In the genomic region with DNA sequence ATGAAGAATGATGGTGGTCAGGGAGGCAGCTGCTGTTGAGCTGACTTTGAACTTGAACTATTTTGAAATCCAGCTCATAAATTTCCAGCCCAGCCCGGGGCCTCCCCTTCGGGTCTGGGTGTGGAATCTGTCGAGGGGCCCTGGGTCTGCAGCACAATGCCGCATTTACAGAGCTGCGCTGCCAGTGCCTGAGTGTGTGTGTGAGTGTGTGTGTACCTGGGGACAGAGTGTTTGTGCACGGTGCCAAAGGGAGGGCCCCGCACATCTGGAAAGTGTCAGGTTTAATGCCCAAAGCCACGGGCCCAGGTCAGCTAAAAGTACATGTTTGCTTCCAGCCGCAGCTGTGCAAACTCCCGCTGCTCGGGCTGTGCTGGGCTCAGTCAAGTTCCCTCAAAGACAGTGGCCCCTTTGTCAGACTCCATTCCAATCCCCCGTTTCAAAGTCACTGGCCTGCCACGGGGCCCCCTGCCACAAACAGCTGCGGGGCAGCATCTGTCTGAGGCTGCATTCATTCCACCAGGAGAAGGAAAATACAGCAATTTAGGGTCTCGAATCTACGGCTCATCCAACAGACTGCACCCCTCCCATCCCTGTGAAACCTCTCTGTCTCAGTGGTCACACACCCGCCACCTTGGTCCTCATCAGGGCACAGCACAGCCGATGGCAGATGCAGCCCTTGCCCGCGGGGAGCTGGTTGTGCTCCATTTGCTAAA, we compare ENCODE assay signal across 1 cellular context.
TF ChIP-seq lines count a peak whose summit lies in the region.

No MANE protein-coding gene starts in this region.

TF ChIP-seq in HepG2, 621 proteins besides CTCF, POLR2A, EP300 and RAD21 (continued from another document and continues in another):
- TF ChIP-seq, protein P1, sequence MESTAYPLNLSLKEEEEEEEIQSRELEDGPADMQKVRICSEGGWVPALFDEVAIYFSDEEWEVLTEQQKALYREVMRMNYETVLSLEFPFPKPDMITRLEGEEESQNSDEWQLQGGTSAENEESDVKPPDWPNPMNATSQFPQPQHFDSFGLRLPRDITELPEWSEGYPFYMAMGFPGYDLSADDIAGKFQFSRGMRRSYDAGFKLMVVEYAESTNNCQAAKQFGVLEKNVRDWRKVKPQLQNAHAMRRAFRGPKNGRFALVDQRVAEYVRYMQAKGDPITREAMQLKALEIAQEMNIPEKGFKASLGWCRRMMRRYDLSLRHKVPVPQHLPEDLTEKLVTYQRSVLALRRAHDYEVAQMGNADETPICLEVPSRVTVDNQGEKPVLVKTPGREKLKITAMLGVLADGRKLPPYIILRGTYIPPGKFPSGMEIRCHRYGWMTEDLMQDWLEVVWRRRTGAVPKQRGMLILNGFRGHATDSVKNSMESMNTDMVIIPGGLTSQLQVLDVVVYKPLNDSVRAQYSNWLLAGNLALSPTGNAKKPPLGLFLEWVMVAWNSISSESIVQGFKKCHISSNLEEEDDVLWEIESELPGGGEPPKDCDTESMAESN (CRISPR knock-in tag; conservative IDR thresholded peaks at IDR 0.05): peak; percentile 76
- TF ChIP-seq ZNF75D (CRISPR knock-in tag; IDR thresholded peaks at IDR 0.05; ENCODE audit: borderline replicate concordance) (no peak), ZNF230 (CRISPR knock-in tag; IDR thresholded peaks at IDR 0.05) (no peak), RARA (CRISPR knock-in tag; IDR thresholded peaks at IDR 0.05) (peak; percentile 77), ZNF484 (CRISPR knock-in tag; IDR thresholded peaks at IDR 0.05; ENCODE audit: borderline replicate concordance, low read depth) (no peak), ZSCAN25 (CRISPR knock-in tag; IDR thresholded peaks at IDR 0.05) (peak; percentile 10; the same call in 1 of the 2 replicates), ZNF652 (CRISPR knock-in tag; IDR thresholded peaks at IDR 0.05; ENCODE audit: borderline replicate concordance, low read depth) (no peak), TEAD2 (CRISPR knock-in tag; IDR thresholded peaks at IDR 0.05) (no peak), HOXA3 (CRISPR knock-in tag; IDR thresholded peaks at IDR 0.05) (peak; percentile 75), ZNF891 (CRISPR knock-in tag; IDR thresholded peaks at IDR 0.05) (no peak; the same call in 1 of the 2 replicates), ZNF329 (CRISPR knock-in tag; IDR thresholded peaks at IDR 0.05; ENCODE audit: low read depth) (no peak), MATR3 (CRISPR knock-in tag; IDR thresholded peaks at IDR 0.05) (no peak), MAFK (conservative IDR thresholded peaks at IDR 0.05 in 1 of 2, IDR thresholded peaks at IDR 0.05 in 1 of 2; ENCODE audit: low read length in 2 of 2) (no peak), SIN3A (IDR thresholded peaks at IDR 0.05; ENCODE audit: borderline replicate concordance, low read depth, low read length) (peak; percentile 45; the same call in 1 of the 2 replicates), GATA4 (IDR thresholded peaks at IDR 0.05; ENCODE audit: borderline replicate concordance, low read depth) (no peak), KDM4B (CRISPR knock-in tag; IDR thresholded peaks at IDR 0.05) (no peak), PCBP1 (IDR thresholded peaks at IDR 0.05; ENCODE audit: borderline replicate concordance, low read depth, low read length) (peak; percentile 53; the same call in 1 of the 2 replicates), FIP1L1 (IDR thresholded peaks at IDR 0.05; ENCODE audit: borderline replicate concordance, insufficient read depth, low read depth, low read length) (no peak), SNRNP70 (IDR thresholded peaks at IDR 0.05; ENCODE audit: low read depth, low read length) (no peak), ZSCAN9 (CRISPR knock-in tag; IDR thresholded peaks at IDR 0.05; ENCODE audit: borderline replicate concordance) (0 out of 2 replicates have a peak, but pooled peaks have one; percentile 11), ZSCAN31 (CRISPR knock-in tag; IDR thresholded peaks at IDR 0.05; ENCODE audit: low read depth) (0 out of 2 replicates have a peak, but pooled peaks have one; percentile 43), ZNF234 (CRISPR knock-in tag; conservative IDR thresholded peaks at IDR 0.05) (no peak), ZNF883 (CRISPR knock-in tag; IDR thresholded peaks at IDR 0.05; ENCODE audit: not compliant biosample characterization) (no peak), RXRA (CRISPR knock-in tag; IDR thresholded peaks at IDR 0.05) (peak; percentile 90)
- TF ChIP-seq, protein P2, sequence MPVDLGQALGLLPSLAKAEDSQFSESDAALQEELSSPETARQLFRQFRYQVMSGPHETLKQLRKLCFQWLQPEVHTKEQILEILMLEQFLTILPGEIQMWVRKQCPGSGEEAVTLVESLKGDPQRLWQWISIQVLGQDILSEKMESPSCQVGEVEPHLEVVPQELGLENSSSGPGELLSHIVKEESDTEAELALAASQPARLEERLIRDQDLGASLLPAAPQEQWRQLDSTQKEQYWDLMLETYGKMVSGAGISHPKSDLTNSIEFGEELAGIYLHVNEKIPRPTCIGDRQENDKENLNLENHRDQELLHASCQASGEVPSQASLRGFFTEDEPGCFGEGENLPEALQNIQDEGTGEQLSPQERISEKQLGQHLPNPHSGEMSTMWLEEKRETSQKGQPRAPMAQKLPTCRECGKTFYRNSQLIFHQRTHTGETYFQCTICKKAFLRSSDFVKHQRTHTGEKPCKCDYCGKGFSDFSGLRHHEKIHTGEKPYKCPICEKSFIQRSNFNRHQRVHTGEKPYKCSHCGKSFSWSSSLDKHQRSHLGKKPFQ (CRISPR knock-in tag; IDR thresholded peaks at IDR 0.05; ENCODE audit: insufficient replicate concordance): no peak
- TF ChIP-seq, protein P3, sequence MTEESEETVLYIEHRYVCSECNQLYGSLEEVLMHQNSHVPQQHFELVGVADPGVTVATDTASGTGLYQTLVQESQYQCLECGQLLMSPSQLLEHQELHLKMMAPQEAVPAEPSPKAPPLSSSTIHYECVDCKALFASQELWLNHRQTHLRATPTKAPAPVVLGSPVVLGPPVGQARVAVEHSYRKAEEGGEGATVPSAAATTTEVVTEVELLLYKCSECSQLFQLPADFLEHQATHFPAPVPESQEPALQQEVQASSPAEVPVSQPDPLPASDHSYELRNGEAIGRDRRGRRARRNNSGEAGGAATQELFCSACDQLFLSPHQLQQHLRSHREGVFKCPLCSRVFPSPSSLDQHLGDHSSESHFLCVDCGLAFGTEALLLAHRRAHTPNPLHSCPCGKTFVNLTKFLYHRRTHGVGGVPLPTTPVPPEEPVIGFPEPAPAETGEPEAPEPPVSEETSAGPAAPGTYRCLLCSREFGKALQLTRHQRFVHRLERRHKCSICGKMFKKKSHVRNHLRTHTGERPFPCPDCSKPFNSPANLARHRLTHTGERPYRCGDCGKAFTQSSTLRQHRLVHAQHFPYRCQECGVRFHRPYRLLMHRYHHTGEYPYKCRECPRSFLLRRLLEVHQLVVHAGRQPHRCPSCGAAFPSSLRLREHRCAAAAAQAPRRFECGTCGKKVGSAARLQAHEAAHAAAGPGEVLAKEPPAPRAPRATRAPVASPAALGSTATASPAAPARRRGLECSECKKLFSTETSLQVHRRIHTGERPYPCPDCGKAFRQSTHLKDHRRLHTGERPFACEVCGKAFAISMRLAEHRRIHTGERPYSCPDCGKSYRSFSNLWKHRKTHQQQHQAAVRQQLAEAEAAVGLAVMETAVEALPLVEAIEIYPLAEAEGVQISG (CRISPR knock-in tag; IDR thresholded peaks at IDR 0.05): peak; percentile 50
- TF ChIP-seq, protein P4, sequence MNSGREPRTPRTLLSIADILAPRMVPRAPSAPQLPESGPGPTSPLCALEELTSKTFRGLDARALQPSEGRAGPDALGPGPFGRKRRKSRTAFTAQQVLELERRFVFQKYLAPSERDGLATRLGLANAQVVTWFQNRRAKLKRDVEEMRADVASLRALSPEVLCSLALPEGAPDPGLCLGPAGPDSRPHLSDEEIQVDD (CRISPR knock-in tag; IDR thresholded peaks at IDR 0.05; ENCODE audit: borderline replicate concordance): no peak
- TF ChIP-seq, protein P5, sequence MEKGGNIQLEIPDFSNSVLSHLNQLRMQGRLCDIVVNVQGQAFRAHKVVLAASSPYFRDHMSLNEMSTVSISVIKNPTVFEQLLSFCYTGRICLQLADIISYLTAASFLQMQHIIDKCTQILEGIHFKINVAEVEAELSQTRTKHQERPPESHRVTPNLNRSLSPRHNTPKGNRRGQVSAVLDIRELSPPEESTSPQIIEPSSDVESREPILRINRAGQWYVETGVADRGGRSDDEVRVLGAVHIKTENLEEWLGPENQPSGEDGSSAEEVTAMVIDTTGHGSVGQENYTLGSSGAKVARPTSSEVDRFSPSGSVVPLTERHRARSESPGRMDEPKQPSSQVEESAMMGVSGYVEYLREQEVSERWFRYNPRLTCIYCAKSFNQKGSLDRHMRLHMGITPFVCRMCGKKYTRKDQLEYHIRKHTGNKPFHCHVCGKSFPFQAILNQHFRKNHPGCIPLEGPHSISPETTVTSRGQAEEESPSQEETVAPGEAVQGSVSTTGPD (CRISPR knock-in tag; IDR thresholded peaks at IDR 0.05): 0 out of 2 replicates have a peak, but pooled peaks have one; percentile 19
- TF ChIP-seq, protein P6, sequence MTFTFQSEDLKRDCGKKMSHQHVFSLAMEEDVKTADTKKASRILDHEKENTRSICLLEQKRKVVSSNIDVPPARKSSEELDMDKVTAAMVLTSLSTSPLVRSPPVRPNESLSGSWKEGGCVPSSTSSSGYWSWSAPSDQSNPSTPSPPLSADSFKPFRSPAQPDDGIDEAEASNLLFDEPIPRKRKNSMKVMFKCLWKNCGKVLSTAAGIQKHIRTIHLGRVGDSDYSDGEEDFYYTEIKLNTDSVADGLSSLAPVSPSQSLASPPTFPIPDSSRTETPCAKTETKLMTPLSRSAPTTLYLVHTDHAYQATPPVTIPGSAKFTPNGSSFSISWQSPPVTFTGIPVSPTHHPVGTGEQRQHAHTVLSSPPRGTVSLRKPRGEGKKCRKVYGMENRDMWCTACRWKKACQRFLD (CRISPR knock-in tag; IDR thresholded peaks at IDR 0.05; ENCODE audit: borderline replicate concordance): no peak
- TF ChIP-seq, protein P7, sequence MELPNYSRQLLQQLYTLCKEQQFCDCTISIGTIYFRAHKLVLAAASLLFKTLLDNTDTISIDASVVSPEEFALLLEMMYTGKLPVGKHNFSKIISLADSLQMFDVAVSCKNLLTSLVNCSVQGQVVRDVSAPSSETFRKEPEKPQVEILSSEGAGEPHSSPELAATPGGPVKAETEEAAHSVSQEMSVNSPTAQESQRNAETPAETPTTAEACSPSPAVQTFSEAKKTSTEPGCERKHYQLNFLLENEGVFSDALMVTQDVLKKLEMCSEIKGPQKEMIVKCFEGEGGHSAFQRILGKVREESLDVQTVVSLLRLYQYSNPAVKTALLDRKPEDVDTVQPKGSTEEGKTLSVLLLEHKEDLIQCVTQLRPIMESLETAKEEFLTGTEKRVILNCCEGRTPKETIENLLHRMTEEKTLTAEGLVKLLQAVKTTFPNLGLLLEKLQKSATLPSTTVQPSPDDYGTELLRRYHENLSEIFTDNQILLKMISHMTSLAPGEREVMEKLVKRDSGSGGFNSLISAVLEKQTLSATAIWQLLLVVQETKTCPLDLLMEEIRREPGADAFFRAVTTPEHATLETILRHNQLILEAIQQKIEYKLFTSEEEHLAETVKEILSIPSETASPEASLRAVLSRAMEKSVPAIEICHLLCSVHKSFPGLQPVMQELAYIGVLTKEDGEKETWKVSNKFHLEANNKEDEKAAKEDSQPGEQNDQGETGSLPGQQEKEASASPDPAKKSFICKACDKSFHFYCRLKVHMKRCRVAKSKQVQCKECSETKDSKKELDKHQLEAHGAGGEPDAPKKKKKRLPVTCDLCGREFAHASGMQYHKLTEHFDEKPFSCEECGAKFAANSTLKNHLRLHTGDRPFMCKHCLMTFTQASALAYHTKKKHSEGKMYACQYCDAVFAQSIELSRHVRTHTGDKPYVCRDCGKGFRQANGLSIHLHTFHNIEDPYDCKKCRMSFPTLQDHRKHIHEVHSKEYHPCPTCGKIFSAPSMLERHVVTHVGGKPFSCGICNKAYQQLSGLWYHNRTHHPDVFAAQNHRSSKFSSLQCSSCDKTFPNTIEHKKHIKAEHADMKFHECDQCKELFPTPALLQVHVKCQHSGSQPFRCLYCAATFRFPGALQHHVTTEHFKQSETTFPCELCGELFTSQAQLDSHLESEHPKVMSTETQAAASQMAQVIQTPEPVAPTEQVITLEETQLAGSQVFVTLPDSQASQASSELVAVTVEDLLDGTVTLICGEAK (IDR thresholded peaks at IDR 0.05): no peak
- TF ChIP-seq, protein P7 (CRISPR knock-in tag; IDR thresholded peaks at IDR 0.05): no peak
- TF ChIP-seq, protein P8, sequence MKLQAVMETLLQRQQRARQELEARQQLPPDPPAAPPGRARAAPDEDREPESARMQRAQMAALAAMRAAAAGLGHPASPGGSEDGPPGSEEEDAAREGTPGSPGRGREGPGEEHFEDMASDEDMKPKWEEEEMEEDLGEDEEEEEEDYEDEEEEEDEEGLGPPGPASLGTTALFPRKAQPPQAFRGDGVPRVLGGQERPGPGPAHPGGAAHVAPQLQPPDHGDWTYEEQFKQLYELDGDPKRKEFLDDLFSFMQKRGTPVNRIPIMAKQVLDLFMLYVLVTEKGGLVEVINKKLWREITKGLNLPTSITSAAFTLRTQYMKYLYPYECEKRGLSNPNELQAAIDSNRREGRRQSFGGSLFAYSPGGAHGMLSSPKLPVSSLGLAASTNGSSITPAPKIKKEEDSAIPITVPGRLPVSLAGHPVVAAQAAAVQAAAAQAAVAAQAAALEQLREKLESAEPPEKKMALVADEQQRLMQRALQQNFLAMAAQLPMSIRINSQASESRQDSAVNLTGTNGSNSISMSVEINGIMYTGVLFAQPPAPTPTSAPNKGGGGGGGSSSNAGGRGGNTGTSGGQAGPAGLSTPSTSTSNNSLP (IDR thresholded peaks at IDR 0.05; ENCODE audit: low read depth, low read length): no peak
